ENCODE assay signal across 16 cellular contexts in genomic region chr11:99371257-99371656, GRCh38.
"Had no signal": no experiment of that assay in that cellular context is flagged by ENCODE, and none has a peak within 500 bp of the region (broad histone marks: within the 10 kb centered on the region; RNA-seq: fewer than 3 reads in every experiment).

No MANE protein-coding gene starts in this region.

- H3K27ac Mint-ChIP-seq: activated naive CD4-positive, alpha-beta T cell treated with anti-CD3 and anti-CD28 coated beads for 36 hours; stimulated activated naive CD8-positive, alpha-beta T cell treated with anti-CD3 and anti-CD28 coated beads, Interleukin-15, Interleukin-2, amounts not matched to agents 100 ng/mL and 50 ng/mL, for 24 hours had no signal

- H3K27me3 ChIP-seq: tibial nerve, vagina had no signal

- H3K36me3 ChIP-seq: lower lobe of right lung, tibial nerve, vagina had no signal

- DNase-seq: activated CD4-positive, alpha-beta T cell treated with anti-CD3 and anti-CD28 coated beads, Interleukin-2, amount 50 U/mL, for 1 hour; activated CD8-positive, alpha-beta memory T cell treated with anti-CD3 and anti-CD28 coated beads, Interleukin-2, amount 50 U/mL, for 4 hours; activated naive CD4-positive, alpha-beta T cell treated with anti-CD3 and anti-CD28 coated beads for 36 hours; activated T-cell treated with anti-CD3 and anti-CD28 coated beads, Interleukin-2, amount 50 U/mL, for 4 hours; cerebellar nuclear complex; effector CD4-positive, alpha-beta T cell; lower lobe of right lung; stimulated activated CD4-positive, alpha-beta T cell treated with anti-CD3 and anti-CD28 coated beads, Interleukin-15, amount 100 ng/mL, for 24 hours; stimulated activated CD4-positive, alpha-beta T cell treated with anti-CD3 and anti-CD28 coated beads, Interleukin-2, amount 100 ng/mL, for 48 hours; T-helper 1 cell; T1000 had no signal

- H3K4me3 ChIP-seq: lower lobe of right lung, tibial nerve, vagina had no signal

- H3K27me3 Mint-ChIP-seq: stimulated activated naive CD8-positive, alpha-beta T cell treated with anti-CD3 and anti-CD28 coated beads, Interleukin-15, Interleukin-2, amounts not matched to agents 100 ng/mL and 50 ng/mL, for 24 hours had no signal

- H3K4me3 Mint-ChIP-seq: activated naive CD4-positive, alpha-beta T cell treated with anti-CD3 and anti-CD28 coated beads for 36 hours; activated T-cell treated with anti-CD3 and anti-CD28 coated beads, Interleukin-2, amount 50 U/mL, for 4 hours; stimulated activated naive CD8-positive, alpha-beta T cell treated with anti-CD3 and anti-CD28 coated beads, Interleukin-15, Interleukin-2, amounts not matched to agents 100 ng/mL and 50 ng/mL, for 24 hours had no signal

- H3K4me1 ChIP-seq: lower lobe of right lung, tibial nerve, vagina had no signal

- H3K9me3 Mint-ChIP-seq: activated naive CD4-positive, alpha-beta T cell treated with anti-CD3 and anti-CD28 coated beads for 36 hours; nephron had no signal

- H3K9me3 ChIP-seq: lower lobe of right lung, tibial nerve, vagina had no signal

- H3K27ac ChIP-seq: lower lobe of right lung, tibial nerve, vagina had no signal

- ATAC-seq: activated T-cell treated with anti-CD3 and anti-CD28 coated beads, Interleukin-2, amount 50 U/mL, for 4 hours; esophagus mucosa had no signal
